ENCODE assay signal across 12 cellular contexts in the genomic region with DNA sequence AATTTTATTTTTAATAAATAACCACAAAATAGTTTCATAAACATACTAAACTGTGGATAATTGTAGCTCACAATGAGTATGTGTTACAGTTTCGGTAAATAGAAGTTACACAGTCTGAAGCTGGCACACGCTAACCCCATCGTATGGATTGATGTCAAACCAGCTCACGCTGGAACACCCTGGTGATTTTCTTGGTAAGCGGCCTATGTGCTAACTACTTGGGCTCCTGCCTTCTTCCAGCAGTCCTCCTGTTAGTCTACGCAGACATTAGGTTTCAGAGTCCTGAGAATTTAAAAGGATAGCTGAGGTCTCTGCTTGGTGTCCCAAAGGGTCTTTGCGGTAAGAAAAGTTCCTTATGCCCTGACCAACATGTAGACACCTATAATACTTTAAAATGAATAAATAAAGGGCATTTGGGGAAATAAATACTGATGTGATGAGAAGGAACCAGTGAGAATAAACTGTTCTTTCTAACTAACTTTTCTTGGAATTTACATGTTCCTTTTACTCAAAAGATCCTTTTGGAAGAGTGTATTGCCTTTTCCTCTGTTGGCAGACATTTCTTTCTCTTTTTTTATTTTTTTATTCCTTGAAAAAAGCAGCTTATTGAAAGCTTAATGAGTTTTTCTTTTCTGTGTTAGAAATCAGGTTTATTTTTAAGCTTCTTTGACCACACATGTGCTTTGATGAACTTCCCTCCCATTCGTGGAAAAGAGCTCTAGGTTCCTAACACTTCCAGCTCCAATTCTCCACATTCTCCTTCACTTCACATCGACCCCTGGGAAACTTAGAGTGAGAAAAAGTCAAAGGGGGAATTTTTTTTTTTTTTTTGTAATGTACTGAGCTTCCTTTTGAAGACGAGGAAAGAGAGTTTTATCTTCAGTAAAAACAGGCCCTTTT.
A peak's percentile ranks its signal among the peaks of the same experiment; 100 is the strongest.
DNase-seq lines count a peak whose midpoint lies in the region; ATAC-seq and TF ChIP-seq lines count a peak whose summit lies in the region.
"Had no signal": no experiment of that assay in that cellular context is flagged by ENCODE, and none has a peak within 500 bp of the region (broad histone marks: within the 10 kb centered on the region; RNA-seq: fewer than 3 reads in every experiment).

No MANE protein-coding gene starts in this region.

- peaks cover 34% of the 10 kb centered on the region for H3K4me1 Mint-ChIP-seq in MCF 10A (ENCODE audit: insufficient read depth, unreplicated experiment)
- H3K4me1 Mint-ChIP-seq: central memory CD8-positive, alpha-beta T cell had no signal

- H3K18ac ChIP-seq in trophoblast cell (ENCODE audit: low read length) = no peak overlapping the region

- H3K79me1 ChIP-seq in trophoblast cell (ENCODE audit: low read length) = peaks cover 22% of the 10 kb centered on the region

- TF ChIP-seq POLR2A in breast epithelium (IDR thresholded peaks at IDR 0.05) (no peak), heart left ventricle (IDR thresholded peaks at IDR 0.05) (no peak)

- H4K12ac ChIP-seq in trophoblast cell (ENCODE audit: low read depth, low read length) = no peak overlapping the region

- WGBS in heart left ventricle, 4 donors = 67 to 74% (median 68%) methylated on average over 10 of the region's 10 CpGs
- WGBS in trophoblast cell (ENCODE audit: extremely low coverage, insufficient coverage, insufficient read length) = no CpG with 5 or more reads among the region's 10 CpGs

- H3K9me3 ChIP-seq in breast epithelium = no peaks in the 10 kb centered on the region
- H3K9me3 ChIP-seq in heart left ventricle = peaks cover 0 to 10% (median 0%) of the 10 kb centered on the region in 12 donors
- H3K9me3 ChIP-seq in trophoblast cell (ENCODE audit: insufficient read depth, low read depth, low read length) = no peaks in the 10 kb centered on the region

- H3K36me3 ChIP-seq in breast epithelium = no peaks in the 10 kb centered on the region
- no peaks in the 10 kb centered on the region for H3K36me3 ChIP-seq in heart left ventricle
- no peaks in the 10 kb centered on the region for H3K36me3 ChIP-seq in trophoblast cell (ENCODE audit: control insufficient read depth in 1 of 2, insufficient read depth in 2 of 2, low read length in 2 of 2)

- H3K27me3 Mint-ChIP-seq in MCF 10A (ENCODE audit: insufficient read depth, unreplicated experiment) = no peaks in the 10 kb centered on the region

- peak overlapping the region; percentile 24 for H3K4ac ChIP-seq in trophoblast cell (ENCODE audit: low read depth, low read length)

- H3K4me2 ChIP-seq in trophoblast cell (ENCODE audit: low read length) = no peak overlapping the region

- peak overlapping the region; percentile 69 for H4K8ac ChIP-seq in trophoblast cell (ENCODE audit: low read depth, low read length)

- H3K14ac ChIP-seq in trophoblast cell (ENCODE audit: low read length) = peak overlapping the region; percentile 88

- ATAC-seq in heart left ventricle = peak in 3 of 4 donors; percentile 19 to 52 (median 48)
- no peak for ATAC-seq in foreskin keratinocyte
- no peak for ATAC-seq in GM18517 (IDR thresholded peaks at IDR 0.05; ENCODE audit: unreplicated experiment)
- ATAC-seq in HG03159 (IDR thresholded peaks at IDR 0.05; ENCODE audit: unreplicated experiment) = no peak

- H3K4me1 ChIP-seq in breast epithelium (no peaks in the 10 kb centered on the region), heart left ventricle (peaks cover 0 to 13% (median 0%) of the 10 kb centered on the region in 12 donors), trophoblast cell (ENCODE audit: control insufficient read depth in 1 of 2, insufficient read depth in 2 of 2, low read length in 2 of 2) (peaks cover 13% of the 10 kb centered on the region in 2 experiments), foreskin keratinocyte (peaks cover 19% of the 10 kb centered on the region)

- H3K36me3 Mint-ChIP-seq in MCF 10A (ENCODE audit: insufficient read depth, unreplicated experiment) = no peaks in the 10 kb centered on the region

- H3K27me3 ChIP-seq in breast epithelium (no peaks in the 10 kb centered on the region), heart left ventricle (no peaks in the 10 kb centered on the region), trophoblast cell (ENCODE audit: insufficient read depth, low read length) (no peaks in the 10 kb centered on the region), foreskin keratinocyte (no peaks in the 10 kb centered on the region)

- peak overlapping the region; percentile 79 for H2BK5ac ChIP-seq in trophoblast cell (ENCODE audit: low read depth, low read length, poor library complexity)

- peaks cover 4% of the 10 kb centered on the region for H3K79me2 ChIP-seq in trophoblast cell (ENCODE audit: control insufficient read depth, insufficient read depth, low read length, poor library complexity)

- no peak overlapping the region for H3K23ac ChIP-seq in trophoblast cell (ENCODE audit: low read length)

- H2AK5ac ChIP-seq in trophoblast cell (ENCODE audit: low read length) = peak overlapping the region; percentile 42

- no TSS peak for BruUV-seq in MCF 10A (replicated peaks; lab: Mats Ljungman, UMichigan)

- H2BK120ac ChIP-seq in trophoblast cell (ENCODE audit: insufficient read depth, low read length, poor library complexity) = peak overlapping the region; percentile 85

- TF ChIP-seq CTCF in breast epithelium (IDR thresholded peaks at IDR 0.05) (no peak), MCF 10A (IDR thresholded peaks at IDR 0.05; ENCODE audit: unreplicated experiment) (no peak), heart left ventricle (IDR thresholded peaks at IDR 0.05) (no peak), foreskin keratinocyte (conservative IDR thresholded peaks at IDR 0.05) (no peak)

- peak overlapping the region; percentile 71 for H4K91ac ChIP-seq in trophoblast cell (ENCODE audit: low read depth, low read length)

- H3K9ac ChIP-seq in trophoblast cell (ENCODE audit: low read length) = peak overlapping the region; percentile 7

- H3K27ac Mint-ChIP-seq in MCF 10A (ENCODE audit: low read depth, unreplicated experiment) = no peak overlapping the region
- H3K27ac Mint-ChIP-seq: activated T-helper 1 cell treated with anti-CD3 and anti-CD28 coated beads, Interleukin-12 subunit alpha, Interleukin-12 subunit beta, Interleukin-2, Interleukin-4 antibody, amounts not matched to agents 30 ng/mL and 10 ng/mL and 1 ng/mL, durations not matched to agents 14 hours and 24 hours and 36 hours; WTC11 had no signal

- no peak overlapping the region for H2AFZ ChIP-seq in trophoblast cell (ENCODE audit: insufficient read depth, low read length, poor library complexity)

- peak overlapping the region; percentile 78 to 83 for H3K27ac ChIP-seq in breast epithelium
- H3K27ac ChIP-seq in heart left ventricle = peak overlapping the region in 7 of 12 donors; percentile 30 to 77 (median 60)
- H3K27ac ChIP-seq in trophoblast cell (ENCODE audit: low read depth, low read length) = peak overlapping the region; percentile 90
- no peak overlapping the region for H3K27ac ChIP-seq in foreskin keratinocyte

- H3K9me3 Mint-ChIP-seq in MCF 10A (ENCODE audit: unreplicated experiment) = peaks cover 5% of the 10 kb centered on the region
- H3K9me3 Mint-ChIP-seq: activated T-helper 1 cell treated with anti-CD3 and anti-CD28 coated beads, Interleukin-12 subunit alpha, Interleukin-12 subunit beta, Interleukin-2, Interleukin-4 antibody, amounts not matched to agents 30 ng/mL and 10 ng/mL and 1 ng/mL, durations not matched to agents 14 hours and 24 hours and 36 hours had no signal

- H3K4me3 Mint-ChIP-seq in MCF 10A (ENCODE audit: unreplicated experiment) = no peak overlapping the region
- H3K4me3 Mint-ChIP-seq: activated T-helper 1 cell treated with anti-CD3 and anti-CD28 coated beads, Interleukin-12 subunit alpha, Interleukin-12 subunit beta, Interleukin-2, Interleukin-4 antibody, amounts not matched to agents 30 ng/mL and 10 ng/mL and 1 ng/mL, durations not matched to agents 14 hours and 24 hours and 36 hours; central memory CD8-positive, alpha-beta T cell; WTC11 had no signal

- DNase-seq in breast epithelium (ENCODE audit: low spot score in 2 of 2) = peak in 1 of 2 donors; percentile 24
- DNase-seq in MCF 10A (ENCODE audit: unreplicated experiment) = no peak
- no peak for DNase-seq in heart left ventricle
- no peak for DNase-seq in trophoblast cell
- no peak for DNase-seq in activated T-cell treated with anti-CD3 and anti-CD28 coated beads for 4 hours
- no peak for DNase-seq in foreskin keratinocyte

- H2BK12ac ChIP-seq in trophoblast cell (ENCODE audit: low read length) = peak overlapping the region; percentile 93

- POLR2A ChIA-PET in MCF 10A (lab: Yijun Ruan, JAX) = interaction anchor here (0.6 to 1.8 kb wide), 7 partner anchors 20 to 358 kb away, joined by 3 to 6 read pairs (median 4); no protein-coding TSS in a partner anchor

- CTCF ChIA-PET in MCF 10A (lab: Yijun Ruan, JAX) = interaction anchor here (0.6 to 1.0 kb wide), 2 partner anchors 13 to 504 kb away, joined by 3 read pairs; no protein-coding TSS in a partner anchor

- intact Hi-C loops in breast epithelium (cut with DNase I; ENCODE audit: low total_unique reads) = no loop called here
- intact Hi-C loops in MCF 10A (cut with micrococcal nuclease) = no loop called here
- intact Hi-C loops in heart left ventricle (cut with DNase I) = no loop called here

- no peak overlapping the region for H3K4me3 ChIP-seq in breast epithelium
- no peak overlapping the region for H3K4me3 ChIP-seq in heart left ventricle
- H3K4me3 ChIP-seq in trophoblast cell (ENCODE audit: low read depth, low read length) = no peak overlapping the region
- H3K4me3 ChIP-seq: skin epidermis had no signal

Comparison
In these comparisons a context has a peak if more than half of its experiments do, and no peak if none do; other contexts are left out.
1. ATAC-seq: peak in heart left ventricle (3 of 4); none in foreskin keratinocyte (single experiment), GM18517 (single experiment) and HG03159 (single experiment).